Comparison of ENCODE assay signal across 24 cellular contexts in genomic region chr1:231094421-231094820, GRCh38.
"Had no signal": no experiment of that assay in that cellular context is flagged by ENCODE, and none has a peak within 500 bp of the region (broad histone marks: within the 10 kb centered on the region; RNA-seq: fewer than 3 reads in every experiment).

No MANE protein-coding gene starts in this region.

- H3K4me1 ChIP-seq: right lobe of liver, stomach, testis, thyroid gland, transverse colon had no signal

- H3K9me3 ChIP-seq: left ventricle myocardium inferior, ovary, right atrium auricular region, right lobe of liver, stomach, testis, thyroid gland, transverse colon, upper lobe of left lung, vagina had no signal

- H3K4me1 Mint-ChIP-seq: mesothelial cell of epicardium, naive B cell had no signal

- H3K27me3 ChIP-seq: ovary, right atrium auricular region, right lobe of liver, testis, thyroid gland, transverse colon, upper lobe of left lung, vagina had no signal

- H3K27ac Mint-ChIP-seq: mesothelial cell of epicardium; natural killer cell; progenitor cell of endocrine pancreas; stimulated activated naive B cell treated with anti-CD40 and anti-IgM and Interleukin-4, amounts not matched to agents 10 μg/mL and 1 μg/mL and 100 μg/mL, for 72 hours had no signal

- DNase-seq: islet precursor cell; left ventricle myocardium inferior; mesendoderm; naive B cell; natural killer cell; ovary; right lobe of liver; stimulated activated CD4-positive, alpha-beta T cell treated with anti-CD3 and anti-CD28 coated beads, Interleukin-12 subunit alpha, Interleukin-12 subunit beta, amount 100 ng/mL, for 4 hours; stimulated activated CD4-positive, alpha-beta T cell treated with anti-CD3 and anti-CD28 coated beads, Interleukin-15, amount 100 ng/mL, for 24 hours; stimulated activated CD4-positive, alpha-beta T cell treated with anti-CD3 and anti-CD28 coated beads, Interleukin-2, amount 100 ng/mL, for 24 hours; stimulated activated CD4-positive, alpha-beta T cell treated with anti-CD3 and anti-CD28 coated beads, Interleukin-4, amount 100 ng/mL, for 1 hour; stimulated activated naive B cell treated with anti-CD40 and anti-IgM and Interleukin-4, amounts not matched to agents 10 μg/mL and 1 μg/mL and 100 μg/mL, for 72 hours; stimulated activated naive CD8-positive, alpha-beta T cell treated with anti-CD3 and anti-CD28 coated beads, Interleukin-15, Interleukin-2, amounts not matched to agents 100 U/mL and 50 U/mL, for 24 hours; stomach; testis; thyroid gland; transverse colon; upper lobe of left lung had no signal

- H3K4me2 ChIP-seq: smooth muscle cell had no signal

- H3K27ac ChIP-seq: left ventricle myocardium inferior, ovary, right atrium auricular region, right lobe of liver, stomach, testis, thyroid gland, transverse colon, upper lobe of left lung, vagina had no signal

- H3K36me3 Mint-ChIP-seq: mesothelial cell of epicardium; naive B cell; natural killer cell; stimulated activated naive B cell treated with anti-CD40 and anti-IgM and Interleukin-4, amounts not matched to agents 10 μg/mL and 1 μg/mL and 100 μg/mL, for 72 hours had no signal

- H3K36me3 ChIP-seq: left ventricle myocardium inferior, ovary, right atrium auricular region, right lobe of liver, stomach, thyroid gland, transverse colon, upper lobe of left lung, vagina had no signal

- H3K4me3 ChIP-seq: left ventricle myocardium inferior, lung, ovary, right atrium auricular region, right lobe of liver, smooth muscle cell, stomach, testis, thyroid gland, transverse colon, upper lobe of left lung, vagina had no signal

- H3K4me3 Mint-ChIP-seq: mesothelial cell of epicardium; naive B cell; natural killer cell; stimulated activated naive B cell treated with anti-CD40 and anti-IgM and Interleukin-4, amounts not matched to agents 10 μg/mL and 1 μg/mL and 100 μg/mL, for 72 hours had no signal

- ATAC-seq: natural killer cell; right lobe of liver; stimulated activated naive B cell treated with anti-CD40 and anti-IgM and Interleukin-4, amounts not matched to agents 10 μg/mL and 1 μg/mL and 100 μg/mL, for 72 hours; stimulated activated naive CD8-positive, alpha-beta T cell treated with anti-CD3 and anti-CD28 coated beads, Interleukin-15, Interleukin-2, amounts not matched to agents 100 U/mL and 50 U/mL, for 24 hours had no signal

- H3K9me3 Mint-ChIP-seq: mesothelial cell of epicardium; natural killer cell; stimulated activated naive B cell treated with anti-CD40 and anti-IgM and Interleukin-4, amounts not matched to agents 10 μg/mL and 1 μg/mL and 100 μg/mL, for 72 hours had no signal
